ENCODE assay signal across 13 cellular contexts in genomic region chr3:67289626-67290025, GRCh38.
DNase-seq lines count a peak whose midpoint lies in the region; ATAC-seq and TF ChIP-seq lines count a peak whose summit lies in the region.
"Had no signal": no experiment of that assay in that cellular context is flagged by ENCODE, and none has a peak within 500 bp of the region (broad histone marks: within the 10 kb centered on the region; RNA-seq: fewer than 3 reads in every experiment).

No MANE protein-coding gene starts in this region.

- H3K4me3 Mint-ChIP-seq in activated T-cell treated with anti-CD3 and anti-CD28 coated beads, Interleukin-2, amount 50 U/mL, for 72 hours: no peak overlapping the region
- no peak overlapping the region for H3K4me3 Mint-ChIP-seq in activated CD4-positive, alpha-beta T cell treated with anti-CD3 and anti-CD28 coated beads, Interleukin-2, amount 10 ng/mL, durations not matched to agents 7 days and 5 days
- H3K4me3 Mint-ChIP-seq: HFFc6 had no signal

- no peaks in the 10 kb centered on the region for H3K9me3 Mint-ChIP-seq in activated T-cell treated with anti-CD3 and anti-CD28 coated beads, Interleukin-2, amount 50 U/mL, for 72 hours
- no peaks in the 10 kb centered on the region for H3K9me3 Mint-ChIP-seq in activated CD4-positive, alpha-beta T cell treated with anti-CD3 and anti-CD28 coated beads, Interleukin-2, amount 10 ng/mL, durations not matched to agents 7 days and 5 days

- DNase-seq in activated T-cell treated with anti-CD3 and anti-CD28 coated beads, Interleukin-2, amount 50 U/mL, for 72 hours: no peak
- no peak for DNase-seq in activated T-cell treated with anti-CD3 and anti-CD28 coated beads, Interleukin-2, amount 50 U/mL, for 48 hours
- DNase-seq in myocyte (ENCODE audit: low read depth) (peak; percentile 32), RWPE1 (ENCODE audit: low spot score) (no peak)
- DNase-seq in activated CD4-positive, alpha-beta T cell treated with anti-CD3 and anti-CD28 coated beads, Interleukin-2, amount 10 ng/mL, durations not matched to agents 7 days and 5 days: no peak
- DNase-seq: DMS53, GF-D8, HCEC 1CT, HFFc6 had no signal

- H3K27ac Mint-ChIP-seq in activated T-cell treated with anti-CD3 and anti-CD28 coated beads, Interleukin-2, amount 50 U/mL, for 72 hours: peak overlapping the region; percentile 5
- no peak overlapping the region for H3K27ac Mint-ChIP-seq in activated CD4-positive, alpha-beta T cell treated with anti-CD3 and anti-CD28 coated beads, Interleukin-2, amount 10 ng/mL, durations not matched to agents 7 days and 5 days
- H3K27ac Mint-ChIP-seq: HFFc6 had no signal

- H3K27ac ChIP-seq in temporal lobe (ENCODE audit: low read depth, low read length) (peak overlapping the region; percentile 53), RWPE1 (no peak overlapping the region)
- H3K27ac ChIP-seq: 22Rv1, HL-60 had no signal

- no peak for ATAC-seq in activated T-cell treated with anti-CD3 and anti-CD28 coated beads, Interleukin-2, amount 50 U/mL, for 72 hours (replicated peaks in 1 of 2)
- no peak for ATAC-seq in HG03457 (IDR thresholded peaks at IDR 0.05; ENCODE audit: unreplicated experiment)

- H3K27me3 Mint-ChIP-seq in activated T-cell treated with anti-CD3 and anti-CD28 coated beads, Interleukin-2, amount 50 U/mL, for 72 hours (ENCODE audit: low read depth): no peaks in the 10 kb centered on the region
- peaks cover 2% of the 10 kb centered on the region for H3K27me3 Mint-ChIP-seq in activated CD4-positive, alpha-beta T cell treated with anti-CD3 and anti-CD28 coated beads, Interleukin-2, amount 10 ng/mL, durations not matched to agents 7 days and 5 days

- CTCF ChIA-PET in activated CD4-positive, alpha-beta T cell treated with anti-CD3 and anti-CD28 coated beads, Interleukin-2, amount 10 ng/mL, durations not matched to agents 7 days and 5 days (lab: Charles Lee): no interaction called here
- CTCF ChIA-PET in RWPE1 (lab: Yijun Ruan, JAX): no interaction called here

- H3K4me1 Mint-ChIP-seq in activated T-cell treated with anti-CD3 and anti-CD28 coated beads, Interleukin-2, amount 50 U/mL, for 72 hours (ENCODE audit: low read depth): peaks cover 8% of the 10 kb centered on the region
- no peaks in the 10 kb centered on the region for H3K4me1 Mint-ChIP-seq in activated CD4-positive, alpha-beta T cell treated with anti-CD3 and anti-CD28 coated beads, Interleukin-2, amount 10 ng/mL, durations not matched to agents 7 days and 5 days

- H3K36me3 Mint-ChIP-seq in activated T-cell treated with anti-CD3 and anti-CD28 coated beads, Interleukin-2, amount 50 U/mL, for 72 hours (ENCODE audit: insufficient read depth in 2 of 2): no peaks in the 10 kb centered on the region
- no peaks in the 10 kb centered on the region for H3K36me3 Mint-ChIP-seq in activated CD4-positive, alpha-beta T cell treated with anti-CD3 and anti-CD28 coated beads, Interleukin-2, amount 10 ng/mL, durations not matched to agents 7 days and 5 days (ENCODE audit: low read depth)

- POLR2A ChIA-PET in activated CD4-positive, alpha-beta T cell treated with anti-CD3 and anti-CD28 coated beads, Interleukin-2, amount 10 ng/mL, durations not matched to agents 7 days and 5 days (lab: Charles Lee): no interaction called here
- POLR2A ChIA-PET in RWPE1 (lab: Yijun Ruan, JAX; ENCODE audit: low non-redundant PET): no interaction called here

- TF ChIP-seq CTCF in RWPE1 (conservative IDR thresholded peaks at IDR 0.05; ENCODE audit: low read depth): no peak
